21 cellular contexts compared by ENCODE assay signal in the genomic region with DNA sequence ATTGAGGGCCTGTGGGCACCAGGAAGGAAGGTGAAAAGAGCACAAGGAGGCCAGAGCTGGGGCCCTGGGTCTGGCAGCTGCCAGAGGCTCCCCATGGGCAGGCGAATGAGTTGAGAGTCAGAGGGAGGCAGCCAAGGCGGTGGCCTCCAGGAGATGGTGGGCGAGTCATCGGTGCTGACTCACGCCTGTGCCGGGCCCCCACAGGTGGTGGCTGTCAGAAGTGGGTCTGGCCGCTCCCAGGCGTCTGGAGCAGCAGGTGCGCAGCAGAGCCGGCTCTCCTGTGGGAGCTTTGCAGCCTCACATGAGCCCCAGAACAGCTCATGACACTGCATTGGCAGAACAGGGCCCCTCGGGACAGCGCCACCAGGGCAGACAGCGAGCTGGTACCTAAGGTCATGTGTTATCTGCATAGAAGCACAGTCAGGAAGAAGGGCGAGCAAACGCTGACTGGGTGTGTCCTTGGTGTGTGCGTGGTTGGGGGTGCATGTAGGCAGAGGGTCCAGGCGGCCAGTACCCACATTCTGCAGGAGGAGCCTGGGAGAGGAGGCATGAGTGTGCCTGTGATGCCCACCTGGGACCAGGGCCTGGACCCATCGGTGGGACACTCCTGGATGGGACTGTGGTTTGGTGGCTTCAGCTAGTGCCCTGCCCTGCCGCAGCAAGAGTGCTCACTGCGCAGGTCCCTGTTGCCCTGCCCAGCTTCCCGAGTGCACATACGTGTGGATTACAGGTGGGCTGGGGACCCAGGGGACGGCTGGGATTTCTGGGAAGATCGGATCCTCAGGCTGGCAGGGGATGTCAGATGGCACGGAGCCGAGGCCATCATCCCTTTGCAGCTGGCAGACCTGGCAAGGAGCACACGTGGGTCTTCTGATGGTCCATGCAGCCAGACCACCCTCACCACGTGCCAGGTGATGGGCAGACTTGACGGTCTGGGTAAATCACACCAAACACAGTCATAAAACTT.
A peak's percentile ranks its signal among the peaks of the same experiment; 100 is the strongest.
DNase-seq lines count a peak whose midpoint lies in the region; ATAC-seq, FAIRE-seq and TF ChIP-seq lines count a peak whose summit lies in the region.
"Had no signal": no experiment of that assay in that cellular context is flagged by ENCODE, and none has a peak within 500 bp of the region (broad histone marks: within the 10 kb centered on the region; RNA-seq: fewer than 3 reads in every experiment).

No MANE protein-coding gene starts in this region.

- H3K4me1 Mint-ChIP-seq in CD14-positive monocyte, result no peaks in the 10 kb centered on the region
- H3K4me1 Mint-ChIP-seq: activated naive CD4-positive, alpha-beta T cell treated with anti-CD3 and anti-CD28 coated beads, Interleukin-2, amount 50 U/mL, for 24 hours had no signal

- no peak overlapping the region for H3K9ac ChIP-seq in PC-3 (ENCODE audit: low read length)
- no peak overlapping the region for H3K9ac ChIP-seq in kidney (ENCODE audit: low read length in 2 of 2)
- H3K9ac ChIP-seq: GM23248 had no signal

- H3K9me2 ChIP-seq in PC-3 (replicated peaks; ENCODE audit: low read length), result no peaks in the 10 kb centered on the region

- CTCF ChIA-PET in PC-3 (lab: Charles Lee), result no interaction called here

- no peak overlapping the region for H3K4me2 ChIP-seq in PC-3 (ENCODE audit: low read length)

- H2AFZ ChIP-seq in PC-3 (ENCODE audit: low read length), result no peak overlapping the region
- H2AFZ ChIP-seq: GM23248 had no signal

- no peaks in the 10 kb centered on the region for H3K9me3 ChIP-seq in PC-3 (ENCODE audit: low read length)
- H3K9me3 ChIP-seq in kidney (ENCODE audit: control insufficient read depth in 1 of 2, low read length in 2 of 2), result no peaks in the 10 kb centered on the region
- H3K9me3 ChIP-seq in HAP-1, result no peaks in the 10 kb centered on the region
- H3K9me3 ChIP-seq: body of pancreas, mucosa of descending colon, thyroid gland had no signal

- DNase-seq in NCI-H2227 (lab: John Stamatoyannopoulos, UW; ENCODE audit: unreplicated experiment), result peak; percentile 49
- no peak for DNase-seq in NCI-H2227 treated with DMSO at 0.1 percent for 48 hours (lab: John Stamatoyannopoulos, UW)
- DNase-seq in CD14-positive monocyte (ENCODE audit: low spot score), result peak; percentile 42
- peak; percentile 3 for DNase-seq in PC-3
- DNase-seq in kidney, result peak; percentile 66
- DNase-seq in mucosa of gallbladder (ENCODE audit: low spot score), result no peak
- no peak for DNase-seq in HAP-1 (ENCODE audit: low spot score in 2 of 2)
- no peak for DNase-seq in KBM-7
- DNase-seq: activated T-cell treated with anti-CD3 and anti-CD28 coated beads, Interleukin-2, amount 50 U/mL, for 24 hours; body of pancreas; GM23248; left colon; mucosa of descending colon; NCI-H2081 treated with DMSO at 0.1 percent for 48 hours; SW 1271; thyroid gland had no signal

- H3F3A ChIP-seq in PC-3 (ENCODE audit: low read length, unreplicated experiment), result no peaks in the 10 kb centered on the region

- no peak overlapping the region for H3K27ac Mint-ChIP-seq in CD14-positive monocyte
- H3K27ac Mint-ChIP-seq: activated naive CD4-positive, alpha-beta T cell treated with anti-CD3 and anti-CD28 coated beads, Interleukin-2, amount 50 U/mL, for 24 hours; activated T-cell treated with anti-CD3 and anti-CD28 coated beads, Interleukin-2, amount 50 U/mL, for 24 hours had no signal

- in situ Hi-C loops in HAP-1 (cut with MboI; ENCODE audit: low sequenced_read_pairs) (no loop called here), KBM-7 (cut with MboI; ENCODE audit: low pct_unique_long_range_greater_than_20kb, low sequenced_read_pairs) (no loop called here)

- no peak overlapping the region for H3K4me3 Mint-ChIP-seq in CD14-positive monocyte
- H3K4me3 Mint-ChIP-seq: activated naive CD4-positive, alpha-beta T cell treated with anti-CD3 and anti-CD28 coated beads, Interleukin-2, amount 50 U/mL, for 24 hours; activated T-cell treated with anti-CD3 and anti-CD28 coated beads, Interleukin-2, amount 50 U/mL, for 24 hours had no signal

- H3K27ac ChIP-seq in PC-3 (ENCODE audit: low read length) (no peak overlapping the region), kidney (ENCODE audit: low read depth in 2 of 2, low read length in 2 of 2) (no peak overlapping the region)
- H3K27ac ChIP-seq: body of pancreas, C4-2B, GM23248, thyroid gland had no signal

- H4K20me1 ChIP-seq in PC-3 (ENCODE audit: low read length), result no peaks in the 10 kb centered on the region

- H3K36me3 ChIP-seq in PC-3 (ENCODE audit: low read depth, low read length), result no peaks in the 10 kb centered on the region
- no peaks in the 10 kb centered on the region for H3K36me3 ChIP-seq in kidney (ENCODE audit: control insufficient read depth in 1 of 2, insufficient read depth in 2 of 2, low read length in 2 of 2)
- H3K36me3 ChIP-seq in HAP-1 (replicated peaks), result no peaks in the 10 kb centered on the region
- H3K36me3 ChIP-seq: thyroid gland had no signal

- H3K79me2 ChIP-seq in PC-3 (ENCODE audit: low read length), result no peaks in the 10 kb centered on the region

- no peak for TF ChIP-seq CTCF in CD14-positive monocyte (IDR thresholded peaks at IDR 0.05)
- no peak for TF ChIP-seq CTCF in PC-3 (conservative IDR thresholded peaks at IDR 0.05; ENCODE audit: low read depth, low read length)
- no peak for TF ChIP-seq CTCF in kidney (IDR thresholded peaks at IDR 0.05; ENCODE audit: borderline replicate concordance, extremely low read depth, insufficient read depth)

- no peak overlapping the region for H3K4me3 ChIP-seq in PC-3 (ENCODE audit: low read length)
- no peak overlapping the region for H3K4me3 ChIP-seq in kidney (ENCODE audit: low read length in 2 of 2)
- H3K4me3 ChIP-seq in HAP-1, result no peak overlapping the region
- H3K4me3 ChIP-seq: body of pancreas, GM23248, mucosa of descending colon, thyroid gland had no signal

- peaks cover 0 to 1% (median 0%) of the 10 kb centered on the region in 7 donors for H3K9me3 Mint-ChIP-seq in CD14-positive monocyte
- H3K9me3 Mint-ChIP-seq: activated naive CD4-positive, alpha-beta T cell treated with anti-CD3 and anti-CD28 coated beads, Interleukin-2, amount 50 U/mL, for 24 hours; activated T-cell treated with anti-CD3 and anti-CD28 coated beads, Interleukin-2, amount 50 U/mL, for 24 hours had no signal

- no peak for FAIRE-seq in kidney (lab: Jason Lieb, UNC)
- FAIRE-seq: colon, endothelial cell of umbilical vein, RCC 7860 had no signal

- H3K27me3 ChIP-seq in PC-3 (ENCODE audit: low read length), result no peaks in the 10 kb centered on the region
- H3K27me3 ChIP-seq in HAP-1 (ENCODE audit: low read depth), result no peaks in the 10 kb centered on the region
- H3K27me3 ChIP-seq: body of pancreas, thyroid gland had no signal

- no peak for ATAC-seq in PC-3
- ATAC-seq: body of pancreas, left colon, mucosa of descending colon had no signal

- intact Hi-C loops in CD14-positive monocyte (cut with micrococcal nuclease) (no loop called here), PC-3 (cut with micrococcal nuclease) (no loop called here), kidney (cut with DNase I) (no loop called here)

- peaks cover 0 to 5% (median 4%) of the 10 kb centered on the region in 3 donors for H3K27me3 Mint-ChIP-seq in CD14-positive monocyte (ENCODE audit: low read depth in 3 of 3)

- POLR2A ChIA-PET in PC-3 (lab: Charles Lee; ENCODE audit: unreplicated experiment), result no interaction called here

- no peaks in the 10 kb centered on the region for H3K4me1 ChIP-seq in PC-3 (ENCODE audit: insufficient read depth, low read length)
- H3K4me1 ChIP-seq in kidney (ENCODE audit: control insufficient read depth in 1 of 2, insufficient read depth in 1 of 2, low read depth in 1 of 2, low read length in 2 of 2), result no peaks in the 10 kb centered on the region
- H3K4me1 ChIP-seq in HAP-1, result no peaks in the 10 kb centered on the region
- H3K4me1 ChIP-seq: body of pancreas had no signal

- no peaks in the 10 kb centered on the region for H3K36me3 Mint-ChIP-seq in CD14-positive monocyte
- H3K36me3 Mint-ChIP-seq: activated naive CD4-positive, alpha-beta T cell treated with anti-CD3 and anti-CD28 coated beads, Interleukin-2, amount 50 U/mL, for 24 hours had no signal

- no TSS peak for BruUV-seq in PC-3 (replicated peaks; lab: Mats Ljungman, UMichigan)

Comparison
In these comparisons a context has a peak if more than half of its experiments do, and no peak if none do; other contexts are left out.
1. DNase-seq: peak in NCI-H2227 (single experiment), CD14-positive monocyte (single experiment), PC-3 (single experiment) and kidney (single experiment); none in NCI-H2227 treated with DMSO at 0.1 percent for 48 hours (single experiment), mucosa of gallbladder (single experiment), HAP-1 (0 of 2) and KBM-7 (single experiment).